ENCODE assay signal across 2 cellular contexts in the genomic region with DNA sequence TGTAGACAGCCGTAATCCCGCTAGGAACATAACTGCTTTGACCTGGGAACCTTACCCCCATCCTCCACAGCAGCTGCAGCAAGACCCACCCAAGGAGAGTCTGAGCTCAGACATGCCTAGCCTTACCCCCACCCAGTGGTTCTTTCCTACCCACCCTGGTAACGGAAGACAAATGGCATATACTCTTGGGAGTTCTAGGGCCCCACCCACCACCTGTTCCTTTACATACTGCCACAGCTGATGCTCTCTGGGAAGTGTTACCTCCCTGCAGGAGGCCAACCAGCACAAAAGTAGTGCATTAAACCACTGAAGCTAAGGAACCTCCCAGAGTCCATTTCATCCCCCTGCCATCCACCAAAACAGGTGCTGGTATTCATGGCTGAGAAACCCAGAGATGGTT.
TF ChIP-seq lines count a peak whose summit lies in the region.

No MANE protein-coding gene starts in this region.

TF ChIP-seq in liver, 16 proteins besides CTCF, POLR2A, EP300 and RAD21:
- TF ChIP-seq GABPA (IDR thresholded peaks at IDR 0.05 in 1 of 2, conservative IDR thresholded peaks at IDR 0.05 in 1 of 2) = no peak
- TF ChIP-seq EGR1 (IDR thresholded peaks at IDR 0.05; ENCODE audit: low read depth in 2 of 2) = no peak
- no peak for TF ChIP-seq TAF1 (conservative IDR thresholded peaks at IDR 0.05)

TF ChIP-seq in HepG2, 621 proteins besides CTCF, POLR2A, EP300 and RAD21:
- TF ChIP-seq CENPX (CRISPR knock-in tag; IDR thresholded peaks at IDR 0.05) = no peak
- TF ChIP-seq ZSCAN29 (CRISPR knock-in tag; conservative IDR thresholded peaks at IDR 0.05) = no peak
